29 cellular contexts compared by ENCODE assay signal in genomic region chr6:108669673-108670072, GRCh38.
"Had no signal": no experiment of that assay in that cellular context is flagged by ENCODE, and none has a peak within 500 bp of the region (broad histone marks: within the 10 kb centered on the region; RNA-seq: fewer than 3 reads in every experiment).

No MANE protein-coding gene starts in this region.

- H2AFZ ChIP-seq: hepatocyte had no signal

- H3K4me3 ChIP-seq: ascending aorta, breast epithelium, cardiac muscle cell, coronary artery, dorsolateral prefrontal cortex, heart right ventricle, hepatocyte had no signal

- H3K27me3 ChIP-seq: ascending aorta, breast epithelium, cardiac muscle cell, dorsolateral prefrontal cortex, heart right ventricle, hepatocyte had no signal

- H3K36me3 ChIP-seq: breast epithelium, cardiac muscle cell had no signal

- H3K9me3 ChIP-seq: ascending aorta, breast epithelium, heart right ventricle had no signal

- H3K27ac ChIP-seq: ascending aorta, breast epithelium, cardiac muscle cell, coronary artery, hepatocyte, WERI-Rb-1 had no signal

- ATAC-seq: activated CD4-positive, CD25-positive, alpha-beta regulatory T cell treated with anti-CD3 and anti-CD28 coated beads, Interleukin-2, amount 50 U/mL, for 24 hours; activated CD8-positive, alpha-beta T cell treated with anti-CD3 and anti-CD28 coated beads for 36 hours; activated naive CD4-positive, alpha-beta T cell treated with anti-CD3 and anti-CD28 coated beads, Interleukin-2, amount 50 U/mL, for 72 hours; esophagus mucosa; heart right ventricle had no signal

- H3K4me2 ChIP-seq: hepatocyte had no signal

- DNase-seq: activated B cell treated with CpG ODN at 0.5 μM for 24 hours; activated CD4-positive, alpha-beta T cell treated with anti-CD3 and anti-CD28 coated beads for 48 hours; activated CD4-positive, alpha-beta T cell treated with anti-CD3 and anti-CD28 coated beads, Interleukin-2, amount 50 U/mL, for 1 hour; activated CD4-positive, alpha-beta T cell treated with anti-CD3 and anti-CD28 coated beads, Interleukin-2, amount 50 U/mL, for 48 hours; activated CD8-positive, alpha-beta memory T cell treated with anti-CD3 and anti-CD28 coated beads for 24 hours; activated CD8-positive, alpha-beta T cell treated with anti-CD3 and anti-CD28 coated beads for 36 hours; activated gamma-delta T cell; activated naive CD4-positive, alpha-beta T cell; activated naive CD4-positive, alpha-beta T cell treated with anti-CD3 and anti-CD28 coated beads, Interleukin-2, amount 10 ng/mL, durations not matched to agents 7 days and 5 days; activated naive CD8-positive, alpha-beta T cell treated with anti-CD3 and anti-CD28 coated beads, Interleukin-2, amount 10 ng/mL, durations not matched to agents 7 days and 5 days; activated T-cell treated with anti-CD3 and anti-CD28 coated beads, Interleukin-2, amount 50 U/mL, for 48 hours; central memory CD4-positive, alpha-beta T cell; cerebellar nuclear complex; dorsolateral prefrontal cortex; effector memory CD4-positive, alpha-beta T cell; endodermal cell; foreskin fibroblast; glutamatergic neuron; heart right ventricle; T-helper 2 cell; WERI-Rb-1 had no signal
